Comparison of ENCODE assay signal across 8 cellular contexts in genomic region chr19:39411832-39412099, GRCh38. TPM values are rescaled to one million over a fixed set of nuclear protein-coding genes. Genes with fewer than 3 reads are reported as not detected.
A peak's percentile ranks its signal among the peaks of the same experiment; 100 is the strongest.
DNase-seq lines count a peak whose midpoint lies in the region; ATAC-seq, FAIRE-seq and TF ChIP-seq lines count a peak whose summit lies in the region.

No MANE protein-coding gene starts in this region.

- H3K9ac ChIP-seq in keratinocyte (ENCODE audit: control insufficient read depth, extremely low read depth, insufficient read depth, low read length) = peak overlapping the region; percentile 93

- H3K79me2 ChIP-seq in ACC112 (ENCODE audit: control insufficient read depth, insufficient read depth, low read length, unreplicated experiment) (peaks cover 40% of the 10 kb centered on the region), keratinocyte (ENCODE audit: control insufficient read depth, insufficient read depth, low read length) (peaks cover 23% of the 10 kb centered on the region)

- H3K4me3 ChIP-seq in ACC112 (ENCODE audit: low read depth, low read length) (peak overlapping the region; percentile 82), bronchial epithelial cell (ENCODE audit: low read depth, low read length) (peak overlapping the region; percentile 91), keratinocyte (ENCODE audit: control insufficient read depth in 2 of 3, extremely low read depth in 1 of 3, insufficient read depth in 2 of 3, low read depth in 1 of 3, low read length in 3 of 3) (peak overlapping the region in 2 of 3 experiments; percentile 11 to 50)

- CTCF ChIA-PET in WTC11 (lab: Charles Lee) = interaction anchor here (0.6 to 2.3 kb wide), 11 partner anchors 11 to 64 kb away, joined by 3 to 43 read pairs (median 4); partner anchors contain the start of genes MED29, PAF1 and RPS16

- no peak overlapping the region for H2AFZ ChIP-seq in ACC112 (ENCODE audit: low read length, unreplicated experiment)
- H2AFZ ChIP-seq in keratinocyte (ENCODE audit: control insufficient read depth, low read length) = no peak overlapping the region

- H3K4me2 ChIP-seq in keratinocyte (ENCODE audit: control insufficient read depth, extremely low read depth, insufficient read depth, low read depth, low read length) = peak overlapping the region; percentile 65

- H3K27ac Mint-ChIP-seq in WTC11 = peak overlapping the region; percentile 84

- FAIRE-seq in bronchial epithelial cell (lab: Jason Lieb, UNC) (no peak), keratinocyte (lab: Jason Lieb, UNC) (peak; percentile 71)

- H3K9me3 Mint-ChIP-seq in WTC11 = no peaks in the 10 kb centered on the region

- TF ChIP-seq CTCF in WTC11 (IDR thresholded peaks at IDR 0.05) (peak; percentile 91), bronchial epithelial cell (IDR thresholded peaks at IDR 0.05; ENCODE audit: insufficient read depth, low read length, severe bottlenecking) (peak; percentile 73), keratinocyte (optimal IDR thresholded peaks at IDR 0.05 in 1 of 3, IDR thresholded peaks at IDR 0.05 in 1 of 3, conservative IDR thresholded peaks at IDR 0.05 in 1 of 3; ENCODE audit: extremely low read depth in 1 of 3, insufficient read depth in 2 of 3, low read length in 3 of 3) (peak; percentile 79 to 94 (median 93))

- peaks cover 8% of the 10 kb centered on the region; the same call in 1 of the 2 replicates for H3K36me3 Mint-ChIP-seq in WTC11

- H3K9me3 ChIP-seq in keratinocyte (ENCODE audit: control insufficient read depth, low read depth, low read length) = no peaks in the 10 kb centered on the region

- H3K36me3 ChIP-seq in ACC112 (ENCODE audit: insufficient read depth, low read length) (peaks cover 17% of the 10 kb centered on the region; the same call in 1 of the 2 replicates), bronchial epithelial cell (ENCODE audit: control insufficient read depth, insufficient read depth, low read length) (peaks cover 18% of the 10 kb centered on the region), keratinocyte (ENCODE audit: control insufficient read depth in 2 of 2, extremely low read depth in 1 of 2, insufficient read depth in 2 of 2, low read length in 2 of 2) (peaks cover 8 to 18% of the 10 kb centered on the region in 2 experiments)

- H3K4me1 ChIP-seq in ACC112 (ENCODE audit: control insufficient read depth, insufficient read depth, low read length, unreplicated experiment) (peaks cover 22% of the 10 kb centered on the region), keratinocyte (ENCODE audit: control insufficient read depth, extremely low read depth, insufficient read depth, low read length) (peaks cover 20% of the 10 kb centered on the region)

- peaks cover 47% of the 10 kb centered on the region for H3K4me1 Mint-ChIP-seq in WTC11

- DNase-seq in NCI-H2227 (lab: John Stamatoyannopoulos, UW; ENCODE audit: unreplicated experiment) (peak; percentile 100), WTC11 (ENCODE audit: low spot score) (peak; percentile 90), bronchial epithelial cell (ENCODE audit: low read depth) (peak; percentile 88), keratinocyte (ENCODE audit: low read depth, low spot score) (no peak)
- peak; percentile 82 to 95 (median 86) for DNase-seq in stimulated activated CD4-positive, alpha-beta T cell treated with anti-CD3 and anti-CD28 coated beads, Interleukin-12 subunit alpha, Interleukin-12 subunit beta, amount 100 ng/mL, for 48 hours (ENCODE audit: low read depth in 2 of 3, low spot score in 1 of 3)

- POLR2A ChIA-PET in WTC11 (lab: Charles Lee) = interaction anchor here (0.5 to 2.3 kb wide), 7 partner anchors 8 to 80 kb away, joined by 5 to 11 read pairs (median 8); partner anchors contain the start of genes MED29, PAF1 and RPS16

- peaks cover 4% of the 10 kb centered on the region for H4K20me1 ChIP-seq in keratinocyte (ENCODE audit: control insufficient read depth, extremely low read depth, insufficient read depth, low read length)

- no peaks in the 10 kb centered on the region for H3K9me1 ChIP-seq in keratinocyte (ENCODE audit: control insufficient read depth, extremely low read depth, insufficient read depth, low read length)

- peak; percentile 23 for ATAC-seq in GM18873 (IDR thresholded peaks at IDR 0.05; ENCODE audit: low FRiP score, unreplicated experiment)
- ATAC-seq in HG03159 (IDR thresholded peaks at IDR 0.05; ENCODE audit: unreplicated experiment) = peak; percentile 21
- ATAC-seq in WTC11 = peak; percentile 8

- H3K4me3 Mint-ChIP-seq in WTC11 = peak overlapping the region; percentile 99

- H3K27me3 Mint-ChIP-seq in WTC11 (ENCODE audit: low read depth) = no peaks in the 10 kb centered on the region

- H3K27ac ChIP-seq in ACC112 (ENCODE audit: low read depth, low read length) (peak overlapping the region; percentile 98), keratinocyte (ENCODE audit: control insufficient read depth, insufficient read depth, low read length) (peak overlapping the region; percentile 88)

- dilution Hi-C loops in keratinocyte (cut with MboI; ENCODE audit: extremely low pct_ligation_motif_present, low sequenced_read_pairs) = no loop called here

- H3K27me3 ChIP-seq in ACC112 (ENCODE audit: insufficient read depth, low read length) = no peaks in the 10 kb centered on the region
- H3K27me3 ChIP-seq in bronchial epithelial cell (ENCODE audit: control insufficient read depth, insufficient read depth, low read length) = no peaks in the 10 kb centered on the region
- no peaks in the 10 kb centered on the region for H3K27me3 ChIP-seq in keratinocyte (ENCODE audit: control insufficient read depth, extremely low read depth, insufficient read depth, low read length)

TF ChIP-seq in WTC11, 78 proteins besides CTCF, POLR2A, EP300 and RAD21:
- TF ChIP-seq ZNF396 (CRISPR knock-in tag; IDR thresholded peaks at IDR 0.05; ENCODE audit: borderline replicate concordance) (no peak), ZNF423 (CRISPR knock-in tag; IDR thresholded peaks at IDR 0.05) (peak; percentile 34; the same call in 1 of the 2 replicates)

RNA-seq across cellular contexts. Expression of gene PLEKHG2, which starts 0.7 kb away (rescaled TPM):
- total RNA-seq in WTC11 (2021) (62.3 to 72.0 TPM (median 63.6 TPM) in 3 replicates), bronchial epithelial cell (3.3 and 5.3 TPM in 2 replicates)
- polyA plus RNA-seq in keratinocyte = 3.6 to 6.4 TPM (median 5.2 TPM) in 3 replicates
- polyA plus RNA-seq in keratinocyte (2011; ENCODE audit: low read depth) = 2.9 TPM
- polyA plus RNA-seq in keratinocyte (2011; cell fraction: cytosol; rRNA removed) = 2.6 and 2.8 TPM in 2 replicates
- polyA plus RNA-seq in keratinocyte (2011; cell fraction: nucleus; rRNA removed) = 20.5 and 27.7 TPM in 2 replicates
- 4.8 and 12.2 TPM in 2 replicates for polyA plus RNA-seq in keratinocyte (2012; ENCODE audit: low replicate concordance)
- polyA minus RNA-seq in keratinocyte = 6.0 to 50.0 TPM (median 6.2 TPM) in 3 replicates
- 9.0 TPM for polyA minus RNA-seq in keratinocyte (2011; cell fraction: cytosol; rRNA and poly(A)+ RNA removed)
- polyA minus RNA-seq in keratinocyte (2011; cell fraction: nucleus; rRNA and poly(A)+ RNA removed) = 12.6 and 12.8 TPM in 2 replicates

RNA-seq across cellular contexts. Expression of gene ZFP36, which starts 5.1 kb away (rescaled TPM):
- total RNA-seq in WTC11 (2021) = 17.3 to 22.2 TPM (median 18.4 TPM) in 3 replicates
- 3.4 and 5.0 TPM in 2 replicates for total RNA-seq in bronchial epithelial cell
- 10.4 to 14.2 TPM (median 12.8 TPM) in 3 replicates for polyA plus RNA-seq in keratinocyte
- polyA plus RNA-seq in keratinocyte (2011; ENCODE audit: low read depth) = 66.8 TPM
- polyA plus RNA-seq in keratinocyte (2011; cell fraction: cytosol; rRNA removed) = 11.3 and 17.9 TPM in 2 replicates
- 93.2 and 153 TPM in 2 replicates for polyA plus RNA-seq in keratinocyte (2011; cell fraction: nucleus; rRNA removed)
- 35.1 and 305 TPM in 2 replicates for polyA plus RNA-seq in keratinocyte (2012; ENCODE audit: low replicate concordance)
- polyA minus RNA-seq in keratinocyte = 6.3 to 18.5 TPM (median 9.8 TPM) in 3 replicates
- 40.3 TPM for polyA minus RNA-seq in keratinocyte (2011; cell fraction: cytosol; rRNA and poly(A)+ RNA removed)
- polyA minus RNA-seq in keratinocyte (2011; cell fraction: nucleus; rRNA and poly(A)+ RNA removed) = 35.3 and 40.7 TPM in 2 replicates

RNA-seq across cellular contexts. Expression of gene MED29, which starts 20.6 kb away (rescaled TPM):
- total RNA-seq in WTC11 (2021) (37.6 to 42.9 TPM (median 39.4 TPM) in 3 replicates), bronchial epithelial cell (6.8 and 7.7 TPM in 2 replicates)
- 14.7 to 18.8 TPM (median 18.2 TPM) in 3 replicates for polyA plus RNA-seq in keratinocyte
- 20.0 TPM for polyA plus RNA-seq in keratinocyte (2011; ENCODE audit: low read depth)
- polyA plus RNA-seq in keratinocyte (2011; cell fraction: cytosol; rRNA removed) = 18.8 and 23.9 TPM in 2 replicates
- 15.6 and 18.3 TPM in 2 replicates for polyA plus RNA-seq in keratinocyte (2011; cell fraction: nucleus; rRNA removed)
- polyA plus RNA-seq in keratinocyte (2012; ENCODE audit: low replicate concordance) = 9.2 and 15.5 TPM in 2 replicates
- 18.8 to 47.0 TPM (median 20.1 TPM) in 3 replicates for polyA minus RNA-seq in keratinocyte
- 17.8 TPM for polyA minus RNA-seq in keratinocyte (2011; cell fraction: cytosol; rRNA and poly(A)+ RNA removed)
- 6.0 and 8.5 TPM in 2 replicates for polyA minus RNA-seq in keratinocyte (2011; cell fraction: nucleus; rRNA and poly(A)+ RNA removed)

RNA-seq across cellular contexts. Expression of gene PAF1, which starts 20.9 kb away (rescaled TPM):
- total RNA-seq in WTC11 (2021) (27.8 to 34.4 TPM (median 29.4 TPM) in 3 replicates), bronchial epithelial cell (31.6 and 59.9 TPM in 2 replicates)
- polyA plus RNA-seq in keratinocyte = 30.7 to 53.3 TPM (median 39.4 TPM) in 3 replicates
- 42.1 TPM for polyA plus RNA-seq in keratinocyte (2011; ENCODE audit: low read depth)
- 37.7 and 48.7 TPM in 2 replicates for polyA plus RNA-seq in keratinocyte (2011; cell fraction: cytosol; rRNA removed)
- polyA plus RNA-seq in keratinocyte (2011; cell fraction: nucleus; rRNA removed) = 52.1 and 61.1 TPM in 2 replicates
- 40.2 and 49.3 TPM in 2 replicates for polyA plus RNA-seq in keratinocyte (2012; ENCODE audit: low replicate concordance)
- polyA minus RNA-seq in keratinocyte = 19.4 to 34.4 TPM (median 29.8 TPM) in 3 replicates
- 32.2 TPM for polyA minus RNA-seq in keratinocyte (2011; cell fraction: cytosol; rRNA and poly(A)+ RNA removed)
- 21.0 and 24.5 TPM in 2 replicates for polyA minus RNA-seq in keratinocyte (2011; cell fraction: nucleus; rRNA and poly(A)+ RNA removed)

RNA-seq across cellular contexts. Expression of gene RPS16, which starts 24.0 kb away (rescaled TPM):
- 2,962 to 3,158 TPM (median 2,999 TPM) in 3 replicates for total RNA-seq in WTC11 (2021)
- 75.3 and 94.3 TPM in 2 replicates for total RNA-seq in bronchial epithelial cell
- polyA plus RNA-seq in keratinocyte = 1,323 to 2,302 TPM (median 1,614 TPM) in 3 replicates
- polyA plus RNA-seq in keratinocyte (2011; ENCODE audit: low read depth) = 343 TPM
- 1,568 and 2,617 TPM in 2 replicates for polyA plus RNA-seq in keratinocyte (2011; cell fraction: cytosol; rRNA removed)
- polyA plus RNA-seq in keratinocyte (2011; cell fraction: nucleus; rRNA removed) = 776 and 828 TPM in 2 replicates
- polyA plus RNA-seq in keratinocyte (2012; ENCODE audit: low replicate concordance) = 2,774 and 3,181 TPM in 2 replicates
- polyA minus RNA-seq in keratinocyte = 1,316 to 1,952 TPM (median 1,376 TPM) in 3 replicates
- polyA minus RNA-seq in keratinocyte (2011; cell fraction: cytosol; rRNA and poly(A)+ RNA removed) = 2,828 TPM
- polyA minus RNA-seq in keratinocyte (2011; cell fraction: nucleus; rRNA and poly(A)+ RNA removed) = 277 and 290 TPM in 2 replicates

Comparison
In these comparisons a context has a peak if more than half of its experiments do, and no peak if none do; other contexts are left out.
1. H3K4me3 ChIP-seq: peak in every context shown above with its lines; median percentile 91 in bronchial epithelial cell; 82 in ACC112; 30 in keratinocyte.
2. RNA of gene PLEKHG2, which starts 0.7 kb away (total RNA-seq): 62.3 to 72.0 TPM in WTC11; 3.3 to 5.3 TPM in bronchial epithelial cell; every median in the first group is over 10 times any median in the second.
3. Peak in every context shown above with its lines, with median percentiles within 50 percentile points of each other: ATAC-seq and CTCF ChIP-seq.